18 cellular contexts compared by ENCODE assay signal in genomic region chr4:85067342-85067741, GRCh38.
"Had no signal": no experiment of that assay in that cellular context is flagged by ENCODE, and none has a peak within 500 bp of the region (broad histone marks: within the 10 kb centered on the region; RNA-seq: fewer than 3 reads in every experiment).

No MANE protein-coding gene starts in this region.

- H3K27ac ChIP-seq: colonic mucosa, esophagus muscularis mucosa, gastrocnemius medialis, heart right ventricle, left lung, lower lobe of right lung had no signal

- H3K27me3 ChIP-seq: colonic mucosa, esophagus muscularis mucosa, gastrocnemius medialis, left lung had no signal

- H3K9me3 ChIP-seq: colonic mucosa, esophagus muscularis mucosa, gastrocnemius medialis, left lung, lower lobe of right lung, mucosa of descending colon had no signal

- ATAC-seq: gastrocnemius medialis; heart right ventricle; left cardiac atrium; left lung; left ventricle myocardium superior; lower lobe of right lung; mucosa of descending colon; naive thymus-derived CD8-positive, alpha-beta T cell had no signal

- H3K4me1 ChIP-seq: colonic mucosa, esophagus muscularis mucosa, gastrocnemius medialis, heart right ventricle, left lung, lower lobe of right lung had no signal

- DNase-seq: colonic mucosa; cortex of kidney; effector memory CD4-positive, alpha-beta T cell; foreskin melanocyte; gastrocnemius medialis; glutamatergic neuron; head of caudate nucleus; heart right ventricle; hippocampal formation; left cardiac atrium; left lung; left ventricle myocardium superior; lower lobe of right lung; mesenchymal stem cell; mucosa of descending colon; naive B cell; naive thymus-derived CD8-positive, alpha-beta T cell had no signal

- H3K4me3 ChIP-seq: colonic mucosa, esophagus muscularis mucosa, gastrocnemius medialis, heart right ventricle, left lung, lower lobe of right lung, mucosa of descending colon had no signal

- H3K36me3 ChIP-seq: colonic mucosa, esophagus muscularis mucosa, gastrocnemius medialis, heart right ventricle, left lung, lower lobe of right lung had no signal
